Comparison of ENCODE assay signal across 11 cellular contexts in genomic region chr16:11090947-11091785, GRCh38.
DNase-seq lines count a peak whose midpoint lies in the region; ATAC-seq and TF ChIP-seq lines count a peak whose summit lies in the region.
"Had no signal": no experiment of that assay in that cellular context is flagged by ENCODE, and none has a peak within 500 bp of the region (broad histone marks: within the 10 kb centered on the region; RNA-seq: fewer than 3 reads in every experiment).

No MANE protein-coding gene starts in this region.

- 80 to 90% (median 87%) methylated on average over 12 to 16 of the region's 16 CpGs for WGBS in stomach, 5 donors

- no peaks in the 10 kb centered on the region for H3K27me3 Mint-ChIP-seq in activated naive CD4-positive, alpha-beta T cell treated with anti-CD3 and anti-CD28 coated beads for 36 hours (ENCODE audit: low read depth)
- no peaks in the 10 kb centered on the region for H3K27me3 Mint-ChIP-seq in T-helper 2 cell treated with Interferon-gamma antibody and Interleukin-4, amounts not matched to agents 5 μg/mL and 100 μg/mL, for 36 hours (ENCODE audit: low read depth)

- no peaks in the 10 kb centered on the region for H3K27me3 ChIP-seq in stomach

- H3K4me3 Mint-ChIP-seq in activated naive CD4-positive, alpha-beta T cell treated with anti-CD3 and anti-CD28 coated beads for 36 hours = no peak overlapping the region
- H3K4me3 Mint-ChIP-seq in T-helper 2 cell treated with Interferon-gamma antibody and Interleukin-4, amounts not matched to agents 5 μg/mL and 100 μg/mL, for 36 hours = peak overlapping the region; percentile 8

- CTCF ChIA-PET in activated naive CD4-positive, alpha-beta T cell treated with anti-CD3 and anti-CD28 coated beads for 36 hours (lab: Charles Lee) = interaction anchor here (1.1 kb wide), 1 partner anchor 15 kb away, joined by 5 read pairs; no protein-coding TSS in a partner anchor

- H3K4me3 ChIP-seq in stomach = no peak overlapping the region
- H3K4me3 ChIP-seq: lung had no signal

- peaks cover 21 to 62% (median 34%) of the 10 kb centered on the region in 4 donors for H3K4me1 ChIP-seq in stomach

- no peak overlapping the region for H3K27ac Mint-ChIP-seq in activated naive CD4-positive, alpha-beta T cell treated with anti-CD3 and anti-CD28 coated beads for 36 hours
- peak overlapping the region; percentile 77 for H3K27ac Mint-ChIP-seq in T-helper 2 cell treated with Interferon-gamma antibody and Interleukin-4, amounts not matched to agents 5 μg/mL and 100 μg/mL, for 36 hours

- no peak for TF ChIP-seq CTCF in stomach (IDR thresholded peaks at IDR 0.05)

- H3K27ac ChIP-seq in stomach = peak overlapping the region in 4 of 5 donors; percentile 13 to 80 (median 63)

- peaks cover 76% of the 10 kb centered on the region for H3K4me1 Mint-ChIP-seq in activated naive CD4-positive, alpha-beta T cell treated with anti-CD3 and anti-CD28 coated beads for 36 hours (ENCODE audit: low read depth)
- H3K4me1 Mint-ChIP-seq in T-helper 2 cell treated with Interferon-gamma antibody and Interleukin-4, amounts not matched to agents 5 μg/mL and 100 μg/mL, for 36 hours (ENCODE audit: low read depth) = peaks cover 73% of the 10 kb centered on the region

- H3K36me3 ChIP-seq in stomach = peaks cover 0 to 14% (median 7%) of the 10 kb centered on the region in 4 donors

- peaks cover 8% of the 10 kb centered on the region for H3K36me3 Mint-ChIP-seq in activated naive CD4-positive, alpha-beta T cell treated with anti-CD3 and anti-CD28 coated beads for 36 hours (ENCODE audit: low read depth)
- H3K36me3 Mint-ChIP-seq in T-helper 2 cell treated with Interferon-gamma antibody and Interleukin-4, amounts not matched to agents 5 μg/mL and 100 μg/mL, for 36 hours (ENCODE audit: low read depth) = peaks cover 15% of the 10 kb centered on the region

- TF ChIP-seq EP300 in stomach (IDR thresholded peaks at IDR 0.05) = no peak

- TF ChIP-seq POLR2A in stomach (IDR thresholded peaks at IDR 0.05) = no peak

- intact Hi-C loops in activated naive CD4-positive, alpha-beta T cell treated with anti-CD3 and anti-CD28 coated beads for 36 hours (cut with micrococcal nuclease) = loop anchor here (10.0 kb wide), 2 partner anchors 346 to 494 kb away; partner anchors contain the start of genes LITAF and NUBP1
- intact Hi-C loops in stomach (cut with DNase I; ENCODE audit: low total_unique reads) = no loop called here

- H3K9me3 Mint-ChIP-seq in activated naive CD4-positive, alpha-beta T cell treated with anti-CD3 and anti-CD28 coated beads for 36 hours = no peaks in the 10 kb centered on the region
- H3K9me3 Mint-ChIP-seq in T-helper 2 cell treated with Interferon-gamma antibody and Interleukin-4, amounts not matched to agents 5 μg/mL and 100 μg/mL, for 36 hours = no peaks in the 10 kb centered on the region

- peak; percentile 64 for DNase-seq in activated naive CD4-positive, alpha-beta T cell treated with anti-CD3 and anti-CD28 coated beads for 36 hours
- DNase-seq in activated naive CD4-positive, alpha-beta T cell treated with Interleukin-2 at 50 U/mL for 16 hours = no peak
- peak; percentile 59 for DNase-seq in T-helper 2 cell treated with Interferon-gamma antibody and Interleukin-4, amounts not matched to agents 5 μg/mL and 100 μg/mL, for 36 hours (ENCODE audit: low spot score)
- DNase-seq in stomach = no peak
- no peak for DNase-seq in glomerular visceral epithelial cell (ENCODE audit: extremely low spot score)
- DNase-seq: NCI-H1092 treated with DMSO at 0.1 percent for 48 hours, SIG-M5 had no signal

- H3K9me3 ChIP-seq in stomach = no peaks in the 10 kb centered on the region

- ATAC-seq in esophagus mucosa = peak; percentile 80
- no peak for ATAC-seq in HG03457 (IDR thresholded peaks at IDR 0.05; ENCODE audit: unreplicated experiment)
- ATAC-seq in HG03442 (IDR thresholded peaks at IDR 0.05; ENCODE audit: unreplicated experiment) = no peak

Comparison
In these comparisons a context has a peak if more than half of its experiments do, and no peak if none do; other contexts are left out.
1. DNase-seq: peak in activated naive CD4-positive, alpha-beta T cell treated with anti-CD3 and anti-CD28 coated beads for 36 hours (single experiment) and T-helper 2 cell treated with Interferon-gamma antibody and Interleukin-4, amounts not matched to agents 5 μg/mL and 100 μg/mL, for 36 hours (single experiment); none in activated naive CD4-positive, alpha-beta T cell treated with Interleukin-2 at 50 U/mL for 16 hours (single experiment), stomach (single experiment) and glomerular visceral epithelial cell (single experiment).